In genomic region chr4:6221296-6221850, GRCh38 we compare ENCODE assay signal across 13 cellular contexts. TPM values are rescaled to one million over a fixed set of nuclear protein-coding genes. Genes with fewer than 3 reads are reported as not detected.
DNase-seq lines count a peak whose midpoint lies in the region; ATAC-seq and TF ChIP-seq lines count a peak whose summit lies in the region.
"Had no signal": no experiment of that assay in that cellular context is flagged by ENCODE, and none has a peak within 500 bp of the region (broad histone marks: within the 10 kb centered on the region; RNA-seq: fewer than 3 reads in every experiment).

No MANE protein-coding gene starts in this region.

- peak overlapping the region; percentile 43 for H3K4me3 ChIP-seq in ectodermal cell (ENCODE audit: insufficient read depth, low read depth, low read length)
- peak overlapping the region; percentile 57 for H3K4me3 ChIP-seq in neural progenitor cell
- H3K4me3 ChIP-seq: GM23248, upper lobe of right lung had no signal

- ATAC-seq in stimulated activated naive B cell treated with anti-CD40 and anti-IgM and Interleukin-4, amounts not matched to agents 10 μg/mL and 1 μg/mL and 100 μg/mL, for 72 hours (replicated peaks): no peak
- no peak for ATAC-seq in stimulated activated memory B cell treated with anti-CD40 and anti-IgM and Interleukin-4, amounts not matched to agents 10 μg/mL and 1 μg/mL and 100 μg/mL, for 72 hours

- no peaks in the 10 kb centered on the region for H3K36me3 Mint-ChIP-seq in neural progenitor cell
- no peaks in the 10 kb centered on the region for H3K36me3 Mint-ChIP-seq in stimulated activated naive B cell treated with anti-CD40 and anti-IgM and Interleukin-4, amounts not matched to agents 10 μg/mL and 1 μg/mL and 100 μg/mL, for 72 hours
- no peaks in the 10 kb centered on the region for H3K36me3 Mint-ChIP-seq in stimulated activated memory B cell treated with anti-CD40 and anti-IgM and Interleukin-4, amounts not matched to agents 10 μg/mL and 1 μg/mL and 100 μg/mL, for 72 hours

- peak overlapping the region; percentile 88 for H3K4me2 ChIP-seq in neural progenitor cell
- H3K4me2 ChIP-seq: SK-N-SH had no signal

- DNase-seq in COR-L47 (lab: John Stamatoyannopoulos, UW) (peak; percentile 87), NCI-H146 (lab: John Stamatoyannopoulos, UW) (peak; percentile 77), neural progenitor cell (ENCODE audit: low spot score) (peak; percentile 36), KBM-7 (no peak), NCI-H2196 (lab: John Stamatoyannopoulos, UW; ENCODE audit: unreplicated experiment) (no peak)
- no peak for DNase-seq in stimulated activated naive B cell treated with anti-CD40 and anti-IgM and Interleukin-4, amounts not matched to agents 10 μg/mL and 1 μg/mL and 100 μg/mL, for 72 hours
- DNase-seq: activated CD4-positive, alpha-beta memory T cell treated with anti-CD3 and anti-CD28 coated beads, Interleukin-2, amount 10 ng/mL, durations not matched to agents 7 days and 5 days; NCI-H1048 had no signal

- H3F3A ChIP-seq in neural progenitor cell (ENCODE audit: low read depth): peaks cover 4% of the 10 kb centered on the region

- H3K27ac Mint-ChIP-seq in neural progenitor cell: no peak overlapping the region
- H3K27ac Mint-ChIP-seq in stimulated activated naive B cell treated with anti-CD40 and anti-IgM and Interleukin-4, amounts not matched to agents 10 μg/mL and 1 μg/mL and 100 μg/mL, for 72 hours: no peak overlapping the region
- no peak overlapping the region for H3K27ac Mint-ChIP-seq in stimulated activated memory B cell treated with anti-CD40 and anti-IgM and Interleukin-4, amounts not matched to agents 10 μg/mL and 1 μg/mL and 100 μg/mL, for 72 hours
- H3K27ac Mint-ChIP-seq: activated CD4-positive, alpha-beta memory T cell treated with anti-CD3 and anti-CD28 coated beads, Interleukin-2, amount 10 ng/mL, durations not matched to agents 7 days and 5 days had no signal

- H3K27ac ChIP-seq in ectodermal cell (ENCODE audit: insufficient read depth, low read depth, low read length, poor library complexity, severe bottlenecking): no peak overlapping the region
- no peak overlapping the region for H3K27ac ChIP-seq in neural progenitor cell
- H3K27ac ChIP-seq: GM23248, upper lobe of right lung had no signal

- 15 to 18% methylated on average over 17 of the region's 17 CpGs for WGBS in ectodermal cell, 2 experiments

- peaks cover 8% of the 10 kb centered on the region for H4K20me1 ChIP-seq in neural progenitor cell (ENCODE audit: low read depth)

- peaks cover 32% of the 10 kb centered on the region for H3K27me3 Mint-ChIP-seq in neural progenitor cell (ENCODE audit: insufficient read depth, low read depth)
- H3K27me3 Mint-ChIP-seq in stimulated activated naive B cell treated with anti-CD40 and anti-IgM and Interleukin-4, amounts not matched to agents 10 μg/mL and 1 μg/mL and 100 μg/mL, for 72 hours: peaks cover 52 to 67% of the 10 kb centered on the region in 2 donors
- H3K27me3 Mint-ChIP-seq in stimulated activated memory B cell treated with anti-CD40 and anti-IgM and Interleukin-4, amounts not matched to agents 10 μg/mL and 1 μg/mL and 100 μg/mL, for 72 hours: peaks cover 11% of the 10 kb centered on the region

- H3K27me3 ChIP-seq in ectodermal cell (ENCODE audit: control insufficient read depth, insufficient read depth, low read length, poor library complexity, severe bottlenecking) (peaks cover 53% of the 10 kb centered on the region), neural progenitor cell (peaks cover 68% of the 10 kb centered on the region)

- peak overlapping the region; percentile 74 for H2AFZ ChIP-seq in neural progenitor cell (replicated peaks)
- H2AFZ ChIP-seq: GM23248 had no signal

- H3K9me3 ChIP-seq in ectodermal cell (ENCODE audit: control insufficient read depth, low read length) (no peaks in the 10 kb centered on the region), neural progenitor cell (ENCODE audit: low read depth) (no peaks in the 10 kb centered on the region)
- H3K9me3 ChIP-seq: SK-N-SH, upper lobe of right lung had no signal

- in situ Hi-C loops in KBM-7 (cut with MboI; ENCODE audit: low pct_unique_long_range_greater_than_20kb, low sequenced_read_pairs): no loop called here

- no peaks in the 10 kb centered on the region for H3K79me2 ChIP-seq in neural progenitor cell (ENCODE audit: low read depth)

- no peak for TF ChIP-seq CTCF in neural progenitor cell (IDR thresholded peaks at IDR 0.05)

- H3K4me1 ChIP-seq in ectodermal cell (ENCODE audit: control insufficient read depth, insufficient read depth, low read length) (no peaks in the 10 kb centered on the region), neural progenitor cell (peaks cover 5% of the 10 kb centered on the region)
- H3K4me1 ChIP-seq: upper lobe of right lung had no signal

- no peaks in the 10 kb centered on the region for H3K36me3 ChIP-seq in ectodermal cell (ENCODE audit: control insufficient read depth, insufficient read depth, low read length)
- no peaks in the 10 kb centered on the region for H3K36me3 ChIP-seq in neural progenitor cell
- H3K36me3 ChIP-seq: upper lobe of right lung had no signal

- peak overlapping the region; percentile 85 for H3K4me3 Mint-ChIP-seq in neural progenitor cell
- H3K4me3 Mint-ChIP-seq in stimulated activated naive B cell treated with anti-CD40 and anti-IgM and Interleukin-4, amounts not matched to agents 10 μg/mL and 1 μg/mL and 100 μg/mL, for 72 hours: no peak overlapping the region
- no peak overlapping the region for H3K4me3 Mint-ChIP-seq in stimulated activated memory B cell treated with anti-CD40 and anti-IgM and Interleukin-4, amounts not matched to agents 10 μg/mL and 1 μg/mL and 100 μg/mL, for 72 hours
- H3K4me3 Mint-ChIP-seq: activated CD4-positive, alpha-beta memory T cell treated with anti-CD3 and anti-CD28 coated beads, Interleukin-2, amount 10 ng/mL, durations not matched to agents 7 days and 5 days had no signal

- H3K4me1 Mint-ChIP-seq in neural progenitor cell: peaks cover 4% of the 10 kb centered on the region
- peaks cover 0 to 4% of the 10 kb centered on the region in 2 donors for H3K4me1 Mint-ChIP-seq in stimulated activated naive B cell treated with anti-CD40 and anti-IgM and Interleukin-4, amounts not matched to agents 10 μg/mL and 1 μg/mL and 100 μg/mL, for 72 hours
- H3K4me1 Mint-ChIP-seq in stimulated activated memory B cell treated with anti-CD40 and anti-IgM and Interleukin-4, amounts not matched to agents 10 μg/mL and 1 μg/mL and 100 μg/mL, for 72 hours: no peaks in the 10 kb centered on the region

- H3K9ac ChIP-seq in neural progenitor cell: no peak overlapping the region
- H3K9ac ChIP-seq: GM23248, SK-N-SH had no signal

- H3K9me3 Mint-ChIP-seq in neural progenitor cell: peaks cover 2% of the 10 kb centered on the region
- H3K9me3 Mint-ChIP-seq in stimulated activated naive B cell treated with anti-CD40 and anti-IgM and Interleukin-4, amounts not matched to agents 10 μg/mL and 1 μg/mL and 100 μg/mL, for 72 hours: peaks cover 0 to 9% of the 10 kb centered on the region in 2 donors
- H3K9me3 Mint-ChIP-seq in stimulated activated memory B cell treated with anti-CD40 and anti-IgM and Interleukin-4, amounts not matched to agents 10 μg/mL and 1 μg/mL and 100 μg/mL, for 72 hours: peaks cover 4% of the 10 kb centered on the region
- H3K9me3 Mint-ChIP-seq: activated CD4-positive, alpha-beta memory T cell treated with anti-CD3 and anti-CD28 coated beads, Interleukin-2, amount 10 ng/mL, durations not matched to agents 7 days and 5 days had no signal

RNA-seq across cellular contexts. Expression of gene JAKMIP1, which starts 21.0 kb away (rescaled TPM):
- 1.2 TPM for polyA plus RNA-seq in ectodermal cell (2013, experiment 1 of 4)
- polyA plus RNA-seq in ectodermal cell (2013, experiment 2 of 4): 1.1 TPM
- 1.4 TPM for polyA plus RNA-seq in ectodermal cell (2013, experiment 3 of 4)
- 1.5 TPM for polyA plus RNA-seq in ectodermal cell (2013, experiment 4 of 4)
- 5.1 and 5.5 TPM in 2 replicates for total RNA-seq in neural progenitor cell (ENCODE audit: low replicate concordance)
- total RNA-seq: GM23248 had no signal
- polyA plus RNA-seq: GM23248 had no signal

RNA-seq across cellular contexts. Expression of gene WFS1, which starts 48.3 kb away (rescaled TPM):
- 24.1 TPM for polyA plus RNA-seq in ectodermal cell (2013, experiment 1 of 4)
- polyA plus RNA-seq in ectodermal cell (2013, experiment 2 of 4): 27.3 TPM
- 21.1 TPM for polyA plus RNA-seq in ectodermal cell (2013, experiment 3 of 4)
- polyA plus RNA-seq in ectodermal cell (2013, experiment 4 of 4): 24.8 TPM
- 8.8 and 28.4 TPM in 2 replicates for total RNA-seq in neural progenitor cell (ENCODE audit: low replicate concordance)

Comparison
In these comparisons a context has a peak if more than half of its experiments do, and no peak if none do; other contexts are left out.
1. DNase-seq: peak in COR-L47 (single experiment), NCI-H146 (single experiment) and neural progenitor cell (single experiment); none in stimulated activated naive B cell treated with anti-CD40 and anti-IgM and Interleukin-4, amounts not matched to agents 10 μg/mL and 1 μg/mL and 100 μg/mL, for 72 hours (single experiment), KBM-7 (single experiment) and NCI-H2196 (single experiment).